ENCODE assay signal across 9 cellular contexts in the genomic region with DNA sequence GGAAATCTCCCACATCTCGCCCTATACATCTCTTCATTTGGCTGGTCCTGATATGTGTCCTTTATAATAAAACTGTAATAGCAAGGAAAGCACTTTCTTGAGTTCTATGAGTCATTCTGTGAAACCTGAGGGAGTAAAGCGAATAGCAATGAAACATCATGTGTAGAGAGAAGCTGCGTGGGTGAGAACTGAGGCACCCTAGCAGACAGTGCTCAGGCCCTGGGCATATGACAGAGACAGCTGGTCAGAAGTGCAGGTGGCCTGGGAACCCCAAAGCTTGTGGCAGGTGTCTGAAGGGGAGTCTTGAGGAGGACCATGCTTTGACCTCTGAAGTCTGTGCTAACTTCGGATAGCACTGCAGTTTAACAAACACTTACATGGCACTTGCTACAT. TPM values are rescaled to one million over a fixed set of nuclear protein-coding genes. Genes with fewer than 3 reads are reported as not detected.
A peak's percentile ranks its signal among the peaks of the same experiment; 100 is the strongest.
DNase-seq lines count a peak whose midpoint lies in the region; ATAC-seq lines count a peak whose summit lies in the region.
"Had no signal": no experiment of that assay in that cellular context is flagged by ENCODE, and none has a peak within 500 bp of the region (broad histone marks: within the 10 kb centered on the region; RNA-seq: fewer than 3 reads in every experiment).

No MANE protein-coding gene starts in this region.

- peaks cover 10% of the 10 kb centered on the region for H3K36me3 Mint-ChIP-seq in activated CD8-positive, alpha-beta T cell treated with anti-CD3 and anti-CD28 coated beads, Interleukin-2, amount 10 ng/mL, durations not matched to agents 7 days and 5 days (ENCODE audit: low read depth)

- H3K27ac Mint-ChIP-seq in activated CD8-positive, alpha-beta T cell treated with anti-CD3 and anti-CD28 coated beads, Interleukin-2, amount 10 ng/mL, durations not matched to agents 7 days and 5 days = peak overlapping the region; percentile 96

- no peak overlapping the region for H3K4me3 Mint-ChIP-seq in activated CD8-positive, alpha-beta T cell treated with anti-CD3 and anti-CD28 coated beads, Interleukin-2, amount 10 ng/mL, durations not matched to agents 7 days and 5 days

- POLR2A ChIA-PET in activated CD8-positive, alpha-beta T cell treated with anti-CD3 and anti-CD28 coated beads, Interleukin-2, amount 10 ng/mL, durations not matched to agents 7 days and 5 days (lab: Charles Lee) = interaction anchor here (0.7 to 4.0 kb wide), 2 partner anchors 9 to 37 kb away, joined by 3 to 35 read pairs; a partner anchor contains a TSS

- H3K9me3 Mint-ChIP-seq in activated CD8-positive, alpha-beta T cell treated with anti-CD3 and anti-CD28 coated beads, Interleukin-2, amount 10 ng/mL, durations not matched to agents 7 days and 5 days (ENCODE audit: insufficient read depth) = no peaks in the 10 kb centered on the region
- H3K9me3 Mint-ChIP-seq: central memory CD8-positive, alpha-beta T cell had no signal

- H3K27me3 Mint-ChIP-seq in activated CD8-positive, alpha-beta T cell treated with anti-CD3 and anti-CD28 coated beads, Interleukin-2, amount 10 ng/mL, durations not matched to agents 7 days and 5 days (ENCODE audit: low read depth) = no peaks in the 10 kb centered on the region
- H3K27me3 Mint-ChIP-seq: central memory CD8-positive, alpha-beta T cell had no signal

- CTCF ChIA-PET in activated CD8-positive, alpha-beta T cell treated with anti-CD3 and anti-CD28 coated beads, Interleukin-2, amount 10 ng/mL, durations not matched to agents 7 days and 5 days (lab: Charles Lee) = interaction anchor here (1.1 to 1.7 kb wide), 4 partner anchors 14 to 343 kb away, joined by 3 to 10 read pairs (median 5); a partner anchor contains a TSS

- no peak for DNase-seq in activated CD8-positive, alpha-beta T cell treated with anti-CD3 and anti-CD28 coated beads, Interleukin-2, amount 10 ng/mL, durations not matched to agents 7 days and 5 days
- peak; percentile 17 to 22 for DNase-seq in stimulated activated CD4-positive, alpha-beta T cell treated with anti-CD3 and anti-CD28 coated beads, Interleukin-15, amount 100 ng/mL, for 48 hours (ENCODE audit: low read depth in 2 of 2)
- DNase-seq in NCI-H82 treated with DMSO at 0.1 percent for 48 hours (lab: John Stamatoyannopoulos, UW; ENCODE audit: unreplicated experiment) (no peak), RKO (ENCODE audit: low spot score) (no peak), COLO668 (lab: John Stamatoyannopoulos, UW; ENCODE audit: unreplicated experiment) (no peak)

- peaks cover 29% of the 10 kb centered on the region for H3K4me1 Mint-ChIP-seq in activated CD8-positive, alpha-beta T cell treated with anti-CD3 and anti-CD28 coated beads, Interleukin-2, amount 10 ng/mL, durations not matched to agents 7 days and 5 days (ENCODE audit: low read depth)

- ATAC-seq in GM19025 (IDR thresholded peaks at IDR 0.05; ENCODE audit: low read depth, unreplicated experiment) (peak; percentile 40), HG02938 (IDR thresholded peaks at IDR 0.05; ENCODE audit: unreplicated experiment) (peak; percentile 40), esophagus mucosa (no peak)
- no peak for ATAC-seq in activated CD8-positive, alpha-beta T cell treated with anti-CD3 and anti-CD28 coated beads, Interleukin-2, amount 10 ng/mL, durations not matched to agents 7 days and 5 days

RNA-seq across cellular contexts. Expression of a gene that starts 1.3 kb away (rescaled TPM):
- total RNA-seq in activated CD8-positive, alpha-beta T cell treated with anti-CD3 and anti-CD28 coated beads, Interleukin-2, amount 10 ng/mL, durations not matched to agents 7 days and 5 days = 10 to 100 TPM; 21.5 to 21.6 TPM
- total RNA-seq in esophagus mucosa = 6.5 TPM

RNA-seq across cellular contexts. Expression of a gene that starts 36.8 kb away (rescaled TPM):
- 10 to 100 TPM; 42.2 to 44.2 TPM for total RNA-seq in activated CD8-positive, alpha-beta T cell treated with anti-CD3 and anti-CD28 coated beads, Interleukin-2, amount 10 ng/mL, durations not matched to agents 7 days and 5 days
- total RNA-seq in esophagus mucosa = 21.4 TPM

Comparison
In these comparisons a context has a peak if more than half of its experiments do, and no peak if none do; other contexts are left out.
1. ATAC-seq: peak in GM19025 (single experiment) and HG02938 (single experiment); none in activated CD8-positive, alpha-beta T cell treated with anti-CD3 and anti-CD28 coated beads, Interleukin-2, amount 10 ng/mL, durations not matched to agents 7 days and 5 days (single experiment) and esophagus mucosa (single experiment).
2. DNase-seq: peak in stimulated activated CD4-positive, alpha-beta T cell treated with anti-CD3 and anti-CD28 coated beads, Interleukin-15, amount 100 ng/mL, for 48 hours (2 of 2); none in activated CD8-positive, alpha-beta T cell treated with anti-CD3 and anti-CD28 coated beads, Interleukin-2, amount 10 ng/mL, durations not matched to agents 7 days and 5 days (single experiment), NCI-H82 treated with DMSO at 0.1 percent for 48 hours (single experiment), RKO (single experiment) and COLO668 (single experiment).